7 cellular contexts compared by ENCODE assay signal in genomic region chr1:1318131-1318652, GRCh38. TPM values are rescaled to one million over a fixed set of nuclear protein-coding genes. Genes with fewer than 3 reads are reported as not detected.
DNase-seq lines count a peak whose midpoint lies in the region; ATAC-seq and TF ChIP-seq lines count a peak whose summit lies in the region.
"Had no signal": no experiment of that assay in that cellular context is flagged by ENCODE, and none has a peak within 500 bp of the region (broad histone marks: within the 10 kb centered on the region; RNA-seq: fewer than 3 reads in every experiment).

No MANE protein-coding gene starts in this region.

- no peak for TF ChIP-seq CTCF in chondrocyte (IDR thresholded peaks at IDR 0.05)

- H3K4me3 ChIP-seq in naive thymus-derived CD4-positive, alpha-beta T cell (ENCODE audit: low read length): no peak overlapping the region

- DNase-seq in LoVo (ENCODE audit: low spot score) (peak; percentile 72), chondrocyte (ENCODE audit: low spot score) (no peak), pulmonary artery endothelial cell (ENCODE audit: low read depth, low spot score) (peak; percentile 26), cerebellum (ENCODE audit: low spot score) (no peak)
- DNase-seq in naive thymus-derived CD4-positive, alpha-beta T cell: no peak

- peaks cover 2 to 11% of the 10 kb centered on the region in 2 donors for H3K4me1 ChIP-seq in naive thymus-derived CD4-positive, alpha-beta T cell (ENCODE audit: control insufficient read depth in 2 of 2, insufficient read depth in 2 of 2, low read length in 2 of 2)

- peaks cover 0 to 57% (median 4%) of the 10 kb centered on the region in 3 experiments for H3K36me3 ChIP-seq in naive thymus-derived CD4-positive, alpha-beta T cell (ENCODE audit: control insufficient read depth in 2 of 3, insufficient read depth in 3 of 3, low read length in 3 of 3)

- H3K4me3 Mint-ChIP-seq in chondrocyte (ENCODE audit: unreplicated experiment): no peak overlapping the region
- no peak overlapping the region for H3K4me3 Mint-ChIP-seq in naive thymus-derived CD4-positive, alpha-beta T cell
- H3K4me3 Mint-ChIP-seq: T-helper 1 cell treated with Interleukin-12 subunit alpha and Interleukin-12 subunit beta and Interleukin-4 antibody, amounts not matched to agents 30 μg/mL and 1 μg/mL, for 36 hours had no signal

- H3K4me1 Mint-ChIP-seq in chondrocyte (ENCODE audit: low read depth): peaks cover 37% of the 10 kb centered on the region
- peaks cover 6 to 31% (median 19%) of the 10 kb centered on the region in 7 donors for H3K4me1 Mint-ChIP-seq in naive thymus-derived CD4-positive, alpha-beta T cell

- peak overlapping the region; percentile 89 for H3K27ac Mint-ChIP-seq in chondrocyte (ENCODE audit: unreplicated experiment)
- no peak overlapping the region for H3K27ac Mint-ChIP-seq in naive thymus-derived CD4-positive, alpha-beta T cell
- H3K27ac Mint-ChIP-seq: T-helper 1 cell treated with Interleukin-12 subunit alpha and Interleukin-12 subunit beta and Interleukin-4 antibody, amounts not matched to agents 30 μg/mL and 1 μg/mL, for 36 hours had no signal

- no peak overlapping the region for H3K27ac ChIP-seq in naive thymus-derived CD4-positive, alpha-beta T cell (ENCODE audit: low read depth, low read length)

- POLR2A ChIA-PET in naive thymus-derived CD4-positive, alpha-beta T cell (lab: Charles Lee): no interaction called here

- H3K27me3 Mint-ChIP-seq in chondrocyte (ENCODE audit: low read depth): no peaks in the 10 kb centered on the region
- H3K27me3 Mint-ChIP-seq in naive thymus-derived CD4-positive, alpha-beta T cell: no peaks in the 10 kb centered on the region

- CTCF ChIA-PET in naive thymus-derived CD4-positive, alpha-beta T cell (lab: Charles Lee): no interaction called here

- H3K36me3 Mint-ChIP-seq in chondrocyte (ENCODE audit: low read depth): peaks cover 12% of the 10 kb centered on the region
- peaks cover 0 to 4% (median 2%) of the 10 kb centered on the region in 5 donors for H3K36me3 Mint-ChIP-seq in naive thymus-derived CD4-positive, alpha-beta T cell

- no peak for ATAC-seq in naive thymus-derived CD4-positive, alpha-beta T cell
- ATAC-seq in HG03175 (IDR thresholded peaks at IDR 0.05; ENCODE audit: unreplicated experiment): no peak

- no peaks in the 10 kb centered on the region for H3K9me3 ChIP-seq in naive thymus-derived CD4-positive, alpha-beta T cell (ENCODE audit: control insufficient read depth in 2 of 3, low read length in 3 of 3)

- H3K9me3 Mint-ChIP-seq in chondrocyte (ENCODE audit: low read depth): no peaks in the 10 kb centered on the region
- H3K9me3 Mint-ChIP-seq in naive thymus-derived CD4-positive, alpha-beta T cell: peaks cover 0 to 3% (median 0%) of the 10 kb centered on the region in 11 donors
- H3K9me3 Mint-ChIP-seq: T-helper 1 cell treated with Interleukin-12 subunit alpha and Interleukin-12 subunit beta and Interleukin-4 antibody, amounts not matched to agents 30 μg/mL and 1 μg/mL, for 36 hours had no signal

- intact Hi-C loops in naive thymus-derived CD4-positive, alpha-beta T cell (cut with micrococcal nuclease): no loop called here

- H3K27me3 ChIP-seq in naive thymus-derived CD4-positive, alpha-beta T cell (ENCODE audit: control insufficient read depth in 2 of 2, insufficient read depth in 2 of 2, low read length in 2 of 2): no peaks in the 10 kb centered on the region

RNA-seq across cellular contexts. Expression of gene INTS11, which starts 6.3 kb away (rescaled TPM):
- total RNA-seq in chondrocyte: 67.3 to 87.0 TPM (median 73.8 TPM) in 3 replicates
- total RNA-seq in pulmonary artery endothelial cell: 72.4 and 76.0 TPM in 2 replicates
- total RNA-seq in naive thymus-derived CD4-positive, alpha-beta T cell: 100 to 1,000 TPM; 126 to 187 (median 161) TPM
- polyA plus RNA-seq in naive thymus-derived CD4-positive, alpha-beta T cell: 10 to 100 TPM; 62.8 to 74.0 TPM
- total RNA-seq in cerebellum: 47.8 TPM

RNA-seq across cellular contexts. Expression of gene CPTP, which starts 6.4 kb away (rescaled TPM):
- total RNA-seq in chondrocyte (19.4 to 23.3 TPM (median 23.1 TPM) in 3 replicates), pulmonary artery endothelial cell (12.3 and 14.0 TPM in 2 replicates), cerebellum (10.6 TPM)
- 10 to 100 TPM; 11.5 to 29.3 (median 19.1) TPM for total RNA-seq in naive thymus-derived CD4-positive, alpha-beta T cell
- polyA plus RNA-seq in naive thymus-derived CD4-positive, alpha-beta T cell: 10 to 100 TPM; 17.7 to 26.5 TPM

RNA-seq across cellular contexts. Expression of gene PUSL1, which starts 9.8 kb away (rescaled TPM):
- 21.6 to 22.3 TPM (median 22.1 TPM) in 3 replicates for total RNA-seq in chondrocyte
- 18.1 and 19.9 TPM in 2 replicates for total RNA-seq in pulmonary artery endothelial cell
- total RNA-seq in naive thymus-derived CD4-positive, alpha-beta T cell: 10 to 100 TPM; 17.7 to 25.4 (median 19.4) TPM
- 10 to 100 TPM; 16.2 to 26.1 TPM for polyA plus RNA-seq in naive thymus-derived CD4-positive, alpha-beta T cell
- 10.5 TPM for total RNA-seq in cerebellum

RNA-seq across cellular contexts. Expression of gene ACAP3, which starts 10.5 kb away (rescaled TPM):
- total RNA-seq in chondrocyte (51.9 to 77.5 TPM (median 57.5 TPM) in 3 replicates), pulmonary artery endothelial cell (16.2 and 17.4 TPM in 2 replicates), cerebellum (83.3 TPM)
- 10 to 100 TPM; 51.5 to 70.8 (median 58.2) TPM for total RNA-seq in naive thymus-derived CD4-positive, alpha-beta T cell
- 1 to 10 TPM; 3.2 to 5.9 TPM for polyA plus RNA-seq in naive thymus-derived CD4-positive, alpha-beta T cell

RNA-seq across cellular contexts. Expression of gene TAS1R3, which starts 12.9 kb away (rescaled TPM):
- 0.28 to 0.68 TPM (median 0.37 TPM) in 3 replicates for total RNA-seq in chondrocyte
- total RNA-seq in pulmonary artery endothelial cell: 0.13 and 0.25 TPM in 2 replicates
- 1 to 10 TPM; 1.1 to 2.6 (median 1.8) TPM for total RNA-seq in naive thymus-derived CD4-positive, alpha-beta T cell
- polyA plus RNA-seq in naive thymus-derived CD4-positive, alpha-beta T cell: under 1 TPM in 1 of 2 donors, not detected in 1; 0.32 TPM
- total RNA-seq in cerebellum: 0.73 TPM

Comparison
In these comparisons a context has a peak if more than half of its experiments do, and no peak if none do; other contexts are left out.
1. DNase-seq: peak in LoVo (single experiment) and pulmonary artery endothelial cell (single experiment); none in chondrocyte (single experiment), naive thymus-derived CD4-positive, alpha-beta T cell (0 of 9) and cerebellum (single experiment).